30 cellular contexts compared by ENCODE assay signal in genomic region chr7:157516311-157516710, GRCh38.
A peak's percentile ranks its signal among the peaks of the same experiment; 100 is the strongest.
DNase-seq lines count a peak whose midpoint lies in the region; ATAC-seq and TF ChIP-seq lines count a peak whose summit lies in the region.
"Had no signal": no experiment of that assay in that cellular context is flagged by ENCODE, and none has a peak within 500 bp of the region (broad histone marks: within the 10 kb centered on the region; RNA-seq: fewer than 3 reads in every experiment).

No MANE protein-coding gene starts in this region.

- H3K27me3 ChIP-seq in H9 (ENCODE audit: insufficient read depth, low read length), result no peaks in the 10 kb centered on the region
- no peaks in the 10 kb centered on the region for H3K27me3 ChIP-seq in endodermal cell (ENCODE audit: control insufficient read depth, insufficient read depth, low read length, poor library complexity, severe bottlenecking)
- H3K27me3 ChIP-seq: body of pancreas, tibial nerve had no signal

- TF ChIP-seq CTCF in H9 (conservative IDR thresholded peaks at IDR 0.05) (no peak), endodermal cell (conservative IDR thresholded peaks at IDR 0.05) (no peak)

- H3K36me3 Mint-ChIP-seq in H9 (ENCODE audit: insufficient read depth in 1 of 3, low read depth in 3 of 3), result peaks cover 0 to 3% (median 0%) of the 10 kb centered on the region in 3 experiments; a peak in 1 of 7 replicates
- no peaks in the 10 kb centered on the region for H3K36me3 Mint-ChIP-seq in endodermal cell (ENCODE audit: low read depth)
- H3K36me3 Mint-ChIP-seq: naive thymus-derived CD4-positive, alpha-beta T cell had no signal

- no CpG with 5 or more reads among the region's 13 CpGs for WGBS in H9 (ENCODE audit: extremely low coverage, insufficient read length, low lambda C conversion rate)
- WGBS in endodermal cell (ENCODE audit: insufficient coverage in 1 of 2, insufficient read length in 1 of 2), 2 experiments, result 76 to 79% methylated on average over 13 of the region's 13 CpGs

- H3K36me3 ChIP-seq in endodermal cell (ENCODE audit: control insufficient read depth, insufficient read depth, low read length), result no peaks in the 10 kb centered on the region
- H3K36me3 ChIP-seq: heart right ventricle, lower lobe of right lung, tibial nerve had no signal

- H3K4me3 Mint-ChIP-seq in H9 (no peak overlapping the region), endodermal cell (no peak overlapping the region)
- H3K4me3 Mint-ChIP-seq: activated CD8-positive, alpha-beta T cell treated with anti-CD3 and anti-CD28 coated beads for 36 hours; naive thymus-derived CD4-positive, alpha-beta T cell had no signal

- H3K27ac ChIP-seq in H9 (ENCODE audit: insufficient read length, low read depth, low read length) (no peak overlapping the region), endodermal cell (ENCODE audit: low read depth, low read length) (no peak overlapping the region)
- H3K27ac ChIP-seq: body of pancreas, dorsolateral prefrontal cortex, heart right ventricle, lower lobe of right lung, parathyroid adenoma, tibial nerve had no signal

- peaks cover 76% of the 10 kb centered on the region for H3K27me3 Mint-ChIP-seq in H9 (ENCODE audit: low read depth)
- peaks cover 8% of the 10 kb centered on the region for H3K27me3 Mint-ChIP-seq in endodermal cell (ENCODE audit: insufficient read depth)
- H3K27me3 Mint-ChIP-seq: activated CD8-positive, alpha-beta T cell treated with anti-CD3 and anti-CD28 coated beads for 36 hours had no signal

- H4K8ac ChIP-seq in H9 (replicated peaks; ENCODE audit: insufficient read length, low read depth, low read length), result no peak overlapping the region

- H2BK15ac ChIP-seq in H9 (ENCODE audit: low read depth, low read length), result no peak overlapping the region

- no peak overlapping the region for H2BK120ac ChIP-seq in H9 (ENCODE audit: low read depth, low read length, poor library complexity, severe bottlenecking)

- H3K56ac ChIP-seq in H9 (ENCODE audit: insufficient read length, low read depth, low read length), result no peak overlapping the region

- peaks cover 0 to 7% of the 10 kb centered on the region in 2 experiments; a peak in 2 of 5 replicates for H3K9me3 Mint-ChIP-seq in H9
- H3K9me3 Mint-ChIP-seq in endodermal cell, result no peaks in the 10 kb centered on the region
- H3K9me3 Mint-ChIP-seq: activated CD8-positive, alpha-beta T cell treated with anti-CD3 and anti-CD28 coated beads for 36 hours had no signal

- H3K4me3 ChIP-seq in endodermal cell (ENCODE audit: low read length), result no peak overlapping the region
- H3K4me3 ChIP-seq: body of pancreas, dorsolateral prefrontal cortex, heart right ventricle, lower lobe of right lung, smooth muscle cell, tibial nerve had no signal

- H3K9me3 ChIP-seq in H9 (ENCODE audit: control insufficient read depth, low read depth, low read length) (no peaks in the 10 kb centered on the region), endodermal cell (ENCODE audit: control insufficient read depth, low read length) (peaks cover 42% of the 10 kb centered on the region)
- H3K9me3 ChIP-seq: body of pancreas, lower lobe of right lung had no signal

- H3K79me1 ChIP-seq in H9 (ENCODE audit: insufficient read depth, low read depth, low read length, poor library complexity, severe bottlenecking), result no peaks in the 10 kb centered on the region

- H3K27ac Mint-ChIP-seq in H9, result no peak overlapping the region
- H3K27ac Mint-ChIP-seq in endodermal cell, result no peak overlapping the region
- H3K27ac Mint-ChIP-seq: activated CD8-positive, alpha-beta T cell treated with anti-CD3 and anti-CD28 coated beads for 36 hours had no signal

- H3K79me2 ChIP-seq in H9 (ENCODE audit: insufficient read depth, low read length), result no peaks in the 10 kb centered on the region
- H3K79me2 ChIP-seq: parathyroid adenoma had no signal

- H3K9ac ChIP-seq in H9 (ENCODE audit: extremely low read depth, insufficient read length, low read length) (no peak overlapping the region), endodermal cell (ENCODE audit: extremely low read depth, low read length, poor library complexity, severe bottlenecking) (no peak overlapping the region)
- H3K9ac ChIP-seq: parathyroid adenoma had no signal

- no peak overlapping the region for H4K91ac ChIP-seq in H9 (ENCODE audit: insufficient read length, low read depth, low read length)

- H3K4ac ChIP-seq in H9 (ENCODE audit: low read depth, low read length), result no peak overlapping the region

- H2BK20ac ChIP-seq in H9 (ENCODE audit: low read depth, low read length, poor library complexity, severe bottlenecking), result no peak overlapping the region

- intact Hi-C loops in posterior vena cava (cut with DNase I), result no loop called here

- H2BK12ac ChIP-seq in H9 (ENCODE audit: insufficient read length, low read depth, low read length), result no peak overlapping the region

- no peak overlapping the region for H2AFZ ChIP-seq in H9 (ENCODE audit: low read length)
- H2AFZ ChIP-seq: parathyroid adenoma had no signal

- no peak overlapping the region for H3K4me2 ChIP-seq in H9 (ENCODE audit: insufficient read depth, insufficient read length, low read length)
- H3K4me2 ChIP-seq: smooth muscle cell had no signal

- peak overlapping the region; percentile 30 for H3K18ac ChIP-seq in H9 (ENCODE audit: insufficient read length, low read depth, low read length)

- H2BK5ac ChIP-seq in H9 (ENCODE audit: insufficient read length, low read length), result no peak overlapping the region

- DNase-seq in Daoy (ENCODE audit: low read depth) (peak; percentile 11), H9 (no peak), endodermal cell (peak; percentile 38), posterior vena cava (ENCODE audit: low spot score) (peak; percentile 64), 8988T (no peak)
- DNase-seq: activated CD4-positive, alpha-beta T cell treated with anti-CD3 and anti-CD28 coated beads for 1 hour; activated CD8-positive, alpha-beta T cell treated with anti-CD3 and anti-CD28 coated beads for 36 hours; activated gamma-delta T cell treated with Interleukin-2 at 50 U/mL for 16 hours; body of pancreas; C1 segment of cervical spinal cord; COR-L47; foreskin melanocyte; heart right ventricle; IMR-90; kidney glomerular epithelial cell; lower lobe of right lung; MV-4-11; naive thymus-derived CD4-positive, alpha-beta T cell; NCI-H1436; NCI-H2081; NCI-H2227 treated with DMSO at 0.1 percent for 48 hours; NCI-H526 treated with DMSO at 0.1 percent for 48 hours; SW 1271 had no signal

- ATAC-seq in HG03432 (IDR thresholded peaks at IDR 0.05; ENCODE audit: unreplicated experiment), result no peak
- no peak for ATAC-seq in GM21367 (IDR thresholded peaks at IDR 0.05; ENCODE audit: unreplicated experiment)
- ATAC-seq: activated CD8-positive, alpha-beta T cell treated with anti-CD3 and anti-CD28 coated beads for 36 hours; body of pancreas; heart right ventricle; lower lobe of right lung; naive thymus-derived CD4-positive, alpha-beta T cell; Panc1 had no signal

- no peak overlapping the region for H4K5ac ChIP-seq in H9 (ENCODE audit: insufficient read length, low read depth, low read length)

- no peaks in the 10 kb centered on the region for H3K23me2 ChIP-seq in H9 (ENCODE audit: insufficient read length, low read depth, low read length, poor library complexity, severe bottlenecking)

- H3K4me1 ChIP-seq in H9 (ENCODE audit: insufficient read depth, low read length) (no peaks in the 10 kb centered on the region), endodermal cell (ENCODE audit: control insufficient read depth, insufficient read depth, low read length) (no peaks in the 10 kb centered on the region)
- H3K4me1 ChIP-seq: body of pancreas, heart right ventricle, lower lobe of right lung, parathyroid adenoma, tibial nerve had no signal

- H4K20me1 ChIP-seq in H9 (ENCODE audit: control insufficient read depth, insufficient read depth, insufficient read length), result no peaks in the 10 kb centered on the region

- H3K4me1 Mint-ChIP-seq in H9, result peaks cover 6 to 12% of the 10 kb centered on the region in 2 experiments; a peak in 3 of 4 replicates
- H3K4me1 Mint-ChIP-seq in endodermal cell, result no peaks in the 10 kb centered on the region

- peak overlapping the region; percentile 19; the same call in 1 of the 2 replicates for H3K14ac ChIP-seq in H9 (ENCODE audit: insufficient read depth, low read length)

- H3T11ph ChIP-seq in H9 (ENCODE audit: low read length), result no peak overlapping the region

- no peak overlapping the region for H2AK5ac ChIP-seq in H9 (ENCODE audit: insufficient read length, low read length)

- no peak overlapping the region for H3K23ac ChIP-seq in H9 (ENCODE audit: insufficient read length, low read depth, low read length)

Comparison
In these comparisons a context has a peak if more than half of its experiments do, and no peak if none do; other contexts are left out.
1. DNase-seq: peak in Daoy (single experiment), endodermal cell (single experiment) and posterior vena cava (single experiment); none in H9 (single experiment) and 8988T (single experiment).